Comparison of ENCODE assay signal across 8 cellular contexts in genomic region chr11:64245401-64245796, GRCh38. TPM values are rescaled to one million over a fixed set of nuclear protein-coding genes. Genes with fewer than 3 reads are reported as not detected.
DNase-seq lines count a peak whose midpoint lies in the region; ATAC-seq and TF ChIP-seq lines count a peak whose summit lies in the region.

No MANE protein-coding gene starts in this region.

- ATAC-seq in PC-3: peak; percentile 0; the same call in 1 of the 2 replicates
- ATAC-seq in central memory CD8-positive, alpha-beta T cell (replicated peaks; ENCODE audit: extremely low read depth, poor library complexity, severe bottlenecking): peak; percentile 20
- ATAC-seq in upper lobe of left lung (ENCODE audit: low FRiP score in 2 of 2): no peak

- peaks cover 48% of the 10 kb centered on the region for H3K79me2 ChIP-seq in PC-3 (ENCODE audit: low read length)

- H3K27ac ChIP-seq in PC-3 (ENCODE audit: low read length) (peak overlapping the region; percentile 94), upper lobe of left lung (peak overlapping the region; percentile 73 to 91 (median 82))

- H3K27me3 Mint-ChIP-seq in central memory CD8-positive, alpha-beta T cell: no peaks in the 10 kb centered on the region

- TF ChIP-seq POLR2A in upper lobe of left lung (IDR thresholded peaks at IDR 0.05): no peak

- peaks cover 27% of the 10 kb centered on the region for H3K36me3 Mint-ChIP-seq in central memory CD8-positive, alpha-beta T cell (ENCODE audit: insufficient read depth)

- WGBS in upper lobe of left lung, 2 donors: 4% methylated on average over 6 of the region's 6 CpGs; no CpG with 5 or more reads in 1 of the 2 donors

- intact Hi-C loops in PC-3 (cut with micrococcal nuclease): no loop called here

- TF ChIP-seq CTCF in PC-3 (conservative IDR thresholded peaks at IDR 0.05; ENCODE audit: low read depth, low read length) (no peak), upper lobe of left lung (IDR thresholded peaks at IDR 0.05) (no peak)

- H3K4me1 Mint-ChIP-seq in central memory CD8-positive, alpha-beta T cell: peaks cover 51% of the 10 kb centered on the region

- H3K4me3 Mint-ChIP-seq in central memory CD8-positive, alpha-beta T cell: peak overlapping the region; percentile 83

- DNase-seq in ELR (ENCODE audit: low read depth) (peak; percentile 29), PC-3 (peak; percentile 55), medulla oblongata (ENCODE audit: extremely low spot score) (peak; percentile 40), upper lobe of left lung (no peak), HCEC 1CT (no peak), GM19240 (ENCODE audit: insufficient read length, low spot score) (no peak), NCI-H1694 treated with DMSO at 0.1 percent for 48 hours (lab: John Stamatoyannopoulos, UW) (no peak)
- DNase-seq in central memory CD8-positive, alpha-beta T cell (ENCODE audit: low spot score in 2 of 2): peak in 1 of 2 donors; percentile 67

- peaks cover 14% of the 10 kb centered on the region; the same call in 1 of the 2 replicates for H3K36me3 ChIP-seq in PC-3 (ENCODE audit: low read depth, low read length)
- peaks cover 0 to 13% (median 10%) of the 10 kb centered on the region in 4 donors for H3K36me3 ChIP-seq in upper lobe of left lung

- H3K4me1 ChIP-seq in PC-3 (ENCODE audit: insufficient read depth, low read length) (peaks cover 47% of the 10 kb centered on the region), upper lobe of left lung (peaks cover 36 to 53% (median 42%) of the 10 kb centered on the region in 4 donors)

- H3K27me3 ChIP-seq in PC-3 (ENCODE audit: low read length) (no peaks in the 10 kb centered on the region), upper lobe of left lung (no peaks in the 10 kb centered on the region)

- CTCF ChIA-PET in PC-3 (lab: Charles Lee): interaction anchor here (1.0 to 1.3 kb wide), 2 partner anchors 8 to 41 kb away, joined by 3 read pairs; no protein-coding TSS in a partner anchor

- H2AFZ ChIP-seq in PC-3 (ENCODE audit: low read length): no peak overlapping the region

- no peaks in the 10 kb centered on the region for H3K9me2 ChIP-seq in PC-3 (replicated peaks; ENCODE audit: low read length)

- peak overlapping the region; percentile 94 for H3K4me2 ChIP-seq in PC-3 (ENCODE audit: low read length)

- H4K20me1 ChIP-seq in PC-3 (ENCODE audit: low read length): peaks cover 8% of the 10 kb centered on the region; the same call in 1 of the 2 replicates

- BruUV-seq in PC-3 (replicated peaks; lab: Mats Ljungman, UMichigan): no TSS peak

- H3K4me3 ChIP-seq in PC-3 (ENCODE audit: low read length) (peak overlapping the region; percentile 80), upper lobe of left lung (peak overlapping the region; percentile 64 to 79 (median 70))

- H3F3A ChIP-seq in PC-3 (ENCODE audit: low read length, unreplicated experiment): peaks cover 3% of the 10 kb centered on the region

- H3K9me3 ChIP-seq in PC-3 (ENCODE audit: low read length) (no peaks in the 10 kb centered on the region), upper lobe of left lung (no peaks in the 10 kb centered on the region)

- POLR2A ChIA-PET in PC-3 (lab: Charles Lee; ENCODE audit: unreplicated experiment): interaction anchor here (0.7 to 2.6 kb wide), 6 partner anchors 8 to 1670 kb away, joined by 5 to 18 read pairs (median 11); partner anchors contain the start of genes NUDT22 and STIP1

- no peaks in the 10 kb centered on the region for H3K9me3 Mint-ChIP-seq in central memory CD8-positive, alpha-beta T cell

- TF ChIP-seq EP300 in upper lobe of left lung (IDR thresholded peaks at IDR 0.05): no peak

- H3K9ac ChIP-seq in PC-3 (ENCODE audit: low read length): peak overlapping the region; percentile 93

- peak overlapping the region; percentile 93 for H3K27ac Mint-ChIP-seq in central memory CD8-positive, alpha-beta T cell (ENCODE audit: low read depth)

RNA-seq across cellular contexts. Expression of gene PPP1R14B, which starts 1.3 kb away (rescaled TPM):
- total RNA-seq in PC-3 (2014; rRNA removed) (1,496 and 2,060 TPM in 2 replicates), upper lobe of left lung (100 to 1,000 TPM in 1 of 6 donors, 10 to 100 TPM in 5; 51.4 to 118 (median 60.3) TPM)

RNA-seq across cellular contexts. Expression of gene FKBP2, which starts 4.5 kb away (rescaled TPM):
- 215 and 248 TPM in 2 replicates for total RNA-seq in PC-3 (2014; rRNA removed)
- 100 to 1,000 TPM in 1 of 6 donors, 10 to 100 TPM in 5; 40.9 to 132 (median 63.1) TPM for total RNA-seq in upper lobe of left lung

RNA-seq across cellular contexts. Expression of gene PLCB3, which starts 5.9 kb away (rescaled TPM):
- total RNA-seq in PC-3 (2014; rRNA removed): 69.0 and 88.3 TPM in 2 replicates
- 10 to 100 TPM; 19.5 to 55.5 (median 30.3) TPM for total RNA-seq in upper lobe of left lung

RNA-seq across cellular contexts. Expression of gene VEGFB, which starts 11.0 kb away (rescaled TPM):
- 27.9 and 39.4 TPM in 2 replicates for total RNA-seq in PC-3 (2014; rRNA removed)
- 100 to 1,000 TPM in 3 of 6 donors, 10 to 100 TPM in 3; 25.1 to 171 (median 124) TPM for total RNA-seq in upper lobe of left lung

RNA-seq across cellular contexts. Expression of gene DNAJC4, which starts 15.1 kb away (rescaled TPM):
- total RNA-seq in PC-3 (2014; rRNA removed) (20.4 and 25.4 TPM in 2 replicates), upper lobe of left lung (10 to 100 TPM; 25.0 to 52.0 (median 39.2) TPM)

Comparison
In these comparisons a context has a peak if more than half of its experiments do, and no peak if none do; other contexts are left out.
1. DNase-seq: peak in ELR (single experiment), PC-3 (single experiment) and medulla oblongata (single experiment); none in upper lobe of left lung (0 of 2), HCEC 1CT (single experiment), GM19240 (single experiment) and NCI-H1694 treated with DMSO at 0.1 percent for 48 hours (single experiment).
2. ATAC-seq: peak in PC-3 (single experiment) and central memory CD8-positive, alpha-beta T cell (single experiment); none in upper lobe of left lung (0 of 2).
3. RNA of gene PPP1R14B, which starts 1.3 kb away (total RNA-seq): 1,496 to 2,060 TPM in PC-3; 51.4 to 118 TPM in upper lobe of left lung; every median in the first group is over 10 times any median in the second.